21 cellular contexts compared by ENCODE assay signal in the genomic region with DNA sequence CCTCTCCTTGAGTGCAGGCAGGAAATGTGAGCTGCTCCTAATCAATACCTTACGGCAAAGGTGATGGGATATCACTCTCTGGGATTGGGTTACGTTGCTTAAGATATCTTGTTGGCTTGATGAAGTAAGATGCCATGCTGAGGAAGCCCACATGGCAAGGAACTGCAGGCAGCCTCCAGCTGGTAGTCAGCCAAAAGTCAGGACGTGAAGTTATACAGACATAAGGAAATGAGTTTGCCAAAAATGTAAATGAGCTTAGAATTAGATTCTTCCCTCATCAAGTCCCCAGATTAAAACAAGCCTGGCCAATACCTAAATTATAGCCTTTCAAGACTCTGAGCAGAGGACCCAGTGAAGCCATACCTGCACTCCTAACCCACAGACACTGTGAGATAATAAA.
"Had no signal": no experiment of that assay in that cellular context is flagged by ENCODE, and none has a peak within 500 bp of the region (broad histone marks: within the 10 kb centered on the region; RNA-seq: fewer than 3 reads in every experiment).

No MANE protein-coding gene starts in this region.

- H3K4me3 ChIP-seq: colonic mucosa, heart left ventricle, right atrium auricular region, sigmoid colon, skin epidermis, tibial artery, upper lobe of left lung, uterus had no signal

- H3K4me1 ChIP-seq: colonic mucosa, heart left ventricle, right atrium auricular region, sigmoid colon, tibial artery, upper lobe of left lung, uterus had no signal

- DNase-seq: colonic mucosa; dermis blood vessel endothelial cell; effector CD4-positive, alpha-beta T cell; endodermal cell; erythroblast; heart left ventricle; kidney glomerular epithelial cell; mesendoderm; naive thymus-derived CD4-positive, alpha-beta T cell; nephron progenitor cell; sigmoid colon; stimulated activated CD4-positive, alpha-beta T cell treated with anti-CD3 and anti-CD28 coated beads, Interleukin-2, amount 100 ng/mL, for 48 hours; stimulated activated naive CD8-positive, alpha-beta T cell treated with anti-CD3 and anti-CD28 coated beads, Interleukin-15, Interleukin-2, amounts not matched to agents 100 U/mL and 50 U/mL, for 24 hours; tibial artery; upper lobe of left lung; uterus had no signal

- H3K9me3 ChIP-seq: colonic mucosa, sigmoid colon, upper lobe of left lung, uterus had no signal

- ATAC-seq: heart left ventricle; naive thymus-derived CD4-positive, alpha-beta T cell; stimulated activated naive CD8-positive, alpha-beta T cell treated with anti-CD3 and anti-CD28 coated beads, Interleukin-15, Interleukin-2, amounts not matched to agents 100 U/mL and 50 U/mL, for 24 hours had no signal

- FAIRE-seq: endothelial cell of umbilical vein, frontal cortex, islet of Langerhans had no signal

- H3K36me3 ChIP-seq: colonic mucosa, heart left ventricle, right atrium auricular region, sigmoid colon, tibial artery, upper lobe of left lung, uterus had no signal

- H3K27me3 ChIP-seq: colonic mucosa, right atrium auricular region, sigmoid colon, tibial artery, upper lobe of left lung, uterus had no signal

- H3K27ac ChIP-seq: colonic mucosa, heart left ventricle, right atrium auricular region, sigmoid colon, skin epidermis, tibial artery, upper lobe of left lung, uterus had no signal
